In genomic region chr16:17227278-17227677, GRCh38 we compare ENCODE assay signal across 20 cellular contexts.
DNase-seq lines count a peak whose midpoint lies in the region; ATAC-seq and TF ChIP-seq lines count a peak whose summit lies in the region.
"Had no signal": no experiment of that assay in that cellular context is flagged by ENCODE, and none has a peak within 500 bp of the region (broad histone marks: within the 10 kb centered on the region; RNA-seq: fewer than 3 reads in every experiment).

No MANE protein-coding gene starts in this region.

- H4K20me1 ChIP-seq in KMS-11 (ENCODE audit: insufficient read depth), result no peaks in the 10 kb centered on the region
- H4K20me1 ChIP-seq in osteoblast (ENCODE audit: insufficient read depth, low read length), result peaks cover 51% of the 10 kb centered on the region

- no TSS peak for BruUV-seq in Calu3 (replicated peaks; lab: Mats Ljungman, UMichigan)

- DNase-seq in Calu3 (peak; percentile 69), endodermal cell (peak; percentile 83), osteoblast (ENCODE audit: insufficient read length, low spot score, missing footprints) (no peak), nephron progenitor cell (no peak)
- DNase-seq in naive thymus-derived CD4-positive, alpha-beta T cell, result no peak
- DNase-seq: activated CD4-positive, alpha-beta T cell treated with anti-CD3 and anti-CD28 coated beads, Interleukin-2, amount 50 U/mL, for 1 hour; activated gamma-delta T cell; brain microvascular endothelial cell; foreskin fibroblast; hypothalamus; kidney glomerular epithelial cell; mesenchymal stem cell; naive thymus-derived CD8-positive, alpha-beta T cell; SIG-M5; stimulated activated CD4-positive, alpha-beta T cell treated with anti-CD3 and anti-CD28 coated beads, Interleukin-1b, Interleukin-23, amount 100 ng/mL, for 48 hours; stimulated activated naive CD4-positive, alpha-beta T cell treated with Interleukin-2 at 50 U/mL for 16 hours; T-cell; thyroid gland had no signal

- H3K4me3 Mint-ChIP-seq in Calu3 (ENCODE audit: low read depth, unreplicated experiment) (no peak overlapping the region), endodermal cell (no peak overlapping the region), nephron progenitor cell (no peak overlapping the region)
- no peak overlapping the region for H3K4me3 Mint-ChIP-seq in naive thymus-derived CD4-positive, alpha-beta T cell
- H3K4me3 Mint-ChIP-seq: naive thymus-derived CD8-positive, alpha-beta T cell; T-cell had no signal

- peak overlapping the region; percentile 90; the same call in 1 of the 2 replicates for H3K4me2 ChIP-seq in KMS-11
- no peak overlapping the region for H3K4me2 ChIP-seq in osteoblast (ENCODE audit: insufficient read depth, low read length)

- 77 to 83% methylated on average over 2 of the region's 2 CpGs for WGBS in endodermal cell (ENCODE audit: insufficient coverage in 1 of 2, insufficient read length in 1 of 2), 2 experiments

- H3K27me3 Mint-ChIP-seq in Calu3 (ENCODE audit: unreplicated experiment), result no peaks in the 10 kb centered on the region
- no peaks in the 10 kb centered on the region for H3K27me3 Mint-ChIP-seq in endodermal cell (ENCODE audit: insufficient read depth)
- H3K27me3 Mint-ChIP-seq in naive thymus-derived CD4-positive, alpha-beta T cell, result no peaks in the 10 kb centered on the region
- peaks cover 4% of the 10 kb centered on the region for H3K27me3 Mint-ChIP-seq in nephron progenitor cell (ENCODE audit: low read depth, poor library complexity)
- H3K27me3 Mint-ChIP-seq: naive thymus-derived CD8-positive, alpha-beta T cell; T-cell had no signal

- intact Hi-C loops in Calu3 (cut with micrococcal nuclease; ENCODE audit: unreplicated experiment), result loop anchor here (5.0 kb wide), 1 partner anchor 240 kb away; no protein-coding TSS in a partner anchor
- intact Hi-C loops in naive thymus-derived CD4-positive, alpha-beta T cell (cut with micrococcal nuclease), result no loop called here

- H3K27ac Mint-ChIP-seq in Calu3 (ENCODE audit: unreplicated experiment) (peak overlapping the region; percentile 39), endodermal cell (no peak overlapping the region), nephron progenitor cell (no peak overlapping the region)
- peak overlapping the region in 5 of 9 donors; percentile 4 to 11 (median 6) for H3K27ac Mint-ChIP-seq in naive thymus-derived CD4-positive, alpha-beta T cell

- H3K27me3 ChIP-seq in KMS-11 (ENCODE audit: insufficient read depth, low read depth) (no peaks in the 10 kb centered on the region), endodermal cell (ENCODE audit: control insufficient read depth, insufficient read depth, low read length, poor library complexity, severe bottlenecking) (no peaks in the 10 kb centered on the region), osteoblast (ENCODE audit: insufficient read depth, low read length) (no peaks in the 10 kb centered on the region)
- no peaks in the 10 kb centered on the region for H3K27me3 ChIP-seq in naive thymus-derived CD4-positive, alpha-beta T cell (ENCODE audit: control insufficient read depth in 2 of 2, insufficient read depth in 2 of 2, low read length in 2 of 2)
- H3K27me3 ChIP-seq: brain microvascular endothelial cell, thyroid gland had no signal

- H2AFZ ChIP-seq in KMS-11 (ENCODE audit: low read depth), result no peak overlapping the region
- H2AFZ ChIP-seq in osteoblast (ENCODE audit: low read length), result no peak overlapping the region

- H3K9me3 Mint-ChIP-seq in Calu3 (ENCODE audit: low read depth, unreplicated experiment) (no peaks in the 10 kb centered on the region), endodermal cell (no peaks in the 10 kb centered on the region), nephron progenitor cell (no peaks in the 10 kb centered on the region)
- H3K9me3 Mint-ChIP-seq in naive thymus-derived CD4-positive, alpha-beta T cell, result peaks cover 0 to 3% (median 0%) of the 10 kb centered on the region in 11 donors
- H3K9me3 Mint-ChIP-seq: naive thymus-derived CD8-positive, alpha-beta T cell; T-cell had no signal

- H3K36me3 ChIP-seq in KMS-11 (ENCODE audit: insufficient read depth), result no peaks in the 10 kb centered on the region
- no peaks in the 10 kb centered on the region for H3K36me3 ChIP-seq in endodermal cell (ENCODE audit: control insufficient read depth, insufficient read depth, low read length)
- H3K36me3 ChIP-seq in naive thymus-derived CD4-positive, alpha-beta T cell (ENCODE audit: control insufficient read depth in 2 of 3, insufficient read depth in 3 of 3, low read length in 3 of 3), result no peaks in the 10 kb centered on the region
- H3K36me3 ChIP-seq in osteoblast (ENCODE audit: insufficient read depth, low read length), result no peaks in the 10 kb centered on the region
- H3K36me3 ChIP-seq: brain microvascular endothelial cell, thyroid gland had no signal

- POLR2A ChIA-PET in naive thymus-derived CD4-positive, alpha-beta T cell (lab: Charles Lee), result no interaction called here

- H3K79me2 ChIP-seq in KMS-11 (ENCODE audit: insufficient read depth, low read depth), result no peaks in the 10 kb centered on the region
- H3K79me2 ChIP-seq in osteoblast (ENCODE audit: insufficient read depth, low read length), result peaks cover 2% of the 10 kb centered on the region

- H3K4me1 ChIP-seq in KMS-11 (ENCODE audit: low read depth, poor library complexity, severe bottlenecking) (peaks cover 65% of the 10 kb centered on the region), endodermal cell (ENCODE audit: control insufficient read depth, insufficient read depth, low read length) (no peaks in the 10 kb centered on the region), osteoblast (ENCODE audit: insufficient read depth, low read length) (peaks cover 19% of the 10 kb centered on the region)
- H3K4me1 ChIP-seq in naive thymus-derived CD4-positive, alpha-beta T cell (ENCODE audit: control insufficient read depth in 2 of 2, insufficient read depth in 2 of 2, low read length in 2 of 2), result no peaks in the 10 kb centered on the region
- H3K4me1 ChIP-seq: thyroid gland had no signal

- TF ChIP-seq CTCF in Calu3 (IDR thresholded peaks at IDR 0.05; ENCODE audit: unreplicated experiment) (no peak), KMS-11 (conservative IDR thresholded peaks at IDR 0.05; ENCODE audit: low read depth, low read length) (no peak), endodermal cell (conservative IDR thresholded peaks at IDR 0.05) (peak; percentile 51), osteoblast (IDR thresholded peaks at IDR 0.05; ENCODE audit: extremely low read depth, low read depth, low read length) (no peak), nephron progenitor cell (IDR thresholded peaks at IDR 0.05) (no peak)

- H3K4me1 Mint-ChIP-seq in Calu3 (ENCODE audit: low read depth, unreplicated experiment) (peaks cover 27% of the 10 kb centered on the region), endodermal cell (peaks cover 20% of the 10 kb centered on the region), nephron progenitor cell (peaks cover 32% of the 10 kb centered on the region)
- peaks cover 17 to 44% (median 32%) of the 10 kb centered on the region in 7 donors for H3K4me1 Mint-ChIP-seq in naive thymus-derived CD4-positive, alpha-beta T cell

- peak overlapping the region; percentile 86; the same call in 1 of the 2 replicates for H3K27ac ChIP-seq in KMS-11
- no peak overlapping the region for H3K27ac ChIP-seq in endodermal cell (ENCODE audit: low read depth, low read length)
- H3K27ac ChIP-seq in naive thymus-derived CD4-positive, alpha-beta T cell (ENCODE audit: low read depth, low read length), result no peak overlapping the region
- no peak overlapping the region for H3K27ac ChIP-seq in osteoblast (ENCODE audit: low read depth, low read length)
- H3K27ac ChIP-seq: brain microvascular endothelial cell, thyroid gland had no signal

- no peak for ATAC-seq in naive thymus-derived CD4-positive, alpha-beta T cell
- no peak for ATAC-seq in GM21717 (IDR thresholded peaks at IDR 0.05; ENCODE audit: unreplicated experiment)
- ATAC-seq: naive thymus-derived CD8-positive, alpha-beta T cell; T-cell had no signal

- H3K9ac ChIP-seq in KMS-11 (no peak overlapping the region), endodermal cell (ENCODE audit: extremely low read depth, low read length, poor library complexity, severe bottlenecking) (no peak overlapping the region)

- H3K9me3 ChIP-seq in endodermal cell (ENCODE audit: control insufficient read depth, low read length), result no peaks in the 10 kb centered on the region
- H3K9me3 ChIP-seq in naive thymus-derived CD4-positive, alpha-beta T cell (ENCODE audit: control insufficient read depth in 2 of 3, low read length in 3 of 3), result no peaks in the 10 kb centered on the region
- H3K9me3 ChIP-seq in osteoblast (ENCODE audit: low read depth, low read length), result no peaks in the 10 kb centered on the region
- H3K9me3 ChIP-seq: thyroid gland had no signal

- H3K36me3 Mint-ChIP-seq in Calu3 (ENCODE audit: insufficient read depth, unreplicated experiment) (no peaks in the 10 kb centered on the region), endodermal cell (ENCODE audit: low read depth) (peaks cover 2% of the 10 kb centered on the region), nephron progenitor cell (ENCODE audit: low read depth) (no peaks in the 10 kb centered on the region)
- H3K36me3 Mint-ChIP-seq in naive thymus-derived CD4-positive, alpha-beta T cell, result peaks cover 10 to 35% (median 33%) of the 10 kb centered on the region in 5 donors

- no peak overlapping the region for H3K4me3 ChIP-seq in KMS-11 (IDR thresholded peaks at IDR 0.05; ENCODE audit: insufficient read depth, low read depth, low read length)
- H3K4me3 ChIP-seq in endodermal cell (ENCODE audit: low read length), result no peak overlapping the region
- no peak overlapping the region for H3K4me3 ChIP-seq in naive thymus-derived CD4-positive, alpha-beta T cell (ENCODE audit: low read length)
- no peak overlapping the region for H3K4me3 ChIP-seq in osteoblast (ENCODE audit: insufficient read depth, low read length)
- H3K4me3 ChIP-seq: thyroid gland had no signal

- CTCF ChIA-PET in Calu3 (lab: Charles Lee), result interaction anchor here (0.6 to 1.8 kb wide), 7 partner anchors 43 to 249 kb away, joined by 3 to 14 read pairs (median 5); no protein-coding TSS in a partner anchor
- CTCF ChIA-PET in naive thymus-derived CD4-positive, alpha-beta T cell (lab: Charles Lee), result interaction anchor here (0.5 to 0.6 kb wide), 2 partner anchors 14 to 38 kb away, joined by 3 read pairs; no protein-coding TSS in a partner anchor

Comparison
In these comparisons a context has a peak if more than half of its experiments do, and no peak if none do; other contexts are left out.
1. DNase-seq: peak in Calu3 (single experiment) and endodermal cell (single experiment); none in naive thymus-derived CD4-positive, alpha-beta T cell (0 of 9), osteoblast (single experiment) and nephron progenitor cell (single experiment).
2. H3K27ac Mint-ChIP-seq: peak in Calu3 (single experiment) and naive thymus-derived CD4-positive, alpha-beta T cell (5 of 9); none in endodermal cell (single experiment) and nephron progenitor cell (single experiment).